Comparison of ENCODE assay signal across 1 cellular context in genomic region chr3:89114841-89115223, GRCh38.
TF ChIP-seq lines count a peak whose summit lies in the region.

No MANE protein-coding gene starts in this region.

TF ChIP-seq in A549, 52 proteins besides CTCF, POLR2A, EP300 and RAD21 (continued from another document):
- TF ChIP-seq, protein P1, sequence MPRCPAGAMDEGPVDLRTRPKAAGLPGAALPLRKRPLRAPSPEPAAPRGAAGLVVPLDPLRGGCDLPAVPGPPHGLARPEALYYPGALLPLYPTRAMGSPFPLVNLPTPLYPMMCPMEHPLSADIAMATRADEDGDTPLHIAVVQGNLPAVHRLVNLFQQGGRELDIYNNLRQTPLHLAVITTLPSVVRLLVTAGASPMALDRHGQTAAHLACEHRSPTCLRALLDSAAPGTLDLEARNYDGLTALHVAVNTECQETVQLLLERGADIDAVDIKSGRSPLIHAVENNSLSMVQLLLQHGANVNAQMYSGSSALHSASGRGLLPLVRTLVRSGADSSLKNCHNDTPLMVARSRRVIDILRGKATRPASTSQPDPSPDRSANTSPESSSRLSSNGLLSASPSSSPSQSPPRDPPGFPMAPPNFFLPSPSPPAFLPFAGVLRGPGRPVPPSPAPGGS (IDR thresholded peaks at IDR 0.05) = no peak
